9 cellular contexts compared by ENCODE assay signal in the genomic region with DNA sequence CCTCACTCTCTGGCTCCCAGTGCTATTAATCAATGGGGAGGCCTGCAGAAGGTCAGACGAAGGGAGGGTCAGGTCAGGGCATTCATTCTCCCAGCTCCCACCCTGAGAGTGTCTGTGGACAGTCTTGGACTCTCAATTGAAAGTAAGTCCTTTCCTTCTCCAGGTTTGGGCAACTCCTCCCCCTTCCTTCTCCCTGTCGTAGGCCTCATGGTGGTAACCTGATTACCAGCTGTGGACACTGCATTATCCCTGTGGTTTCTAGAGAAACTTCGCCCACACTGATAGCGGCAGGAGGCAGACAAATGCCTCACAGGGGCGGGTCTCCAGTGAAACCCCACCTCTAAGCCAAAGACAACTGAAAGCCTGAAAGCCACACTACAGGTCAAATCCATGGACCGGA. TPM values are rescaled to one million over a fixed set of nuclear protein-coding genes. Genes with fewer than 3 reads are reported as not detected.
DNase-seq lines count a peak whose midpoint lies in the region; ATAC-seq and TF ChIP-seq lines count a peak whose summit lies in the region.
"Had no signal": no experiment of that assay in that cellular context is flagged by ENCODE, and none has a peak within 500 bp of the region (broad histone marks: within the 10 kb centered on the region; RNA-seq: fewer than 3 reads in every experiment).

No MANE protein-coding gene starts in this region.

- H3K9me3 ChIP-seq in CD8-positive, alpha-beta T cell (ENCODE audit: low read length): no peaks in the 10 kb centered on the region
- no peaks in the 10 kb centered on the region for H3K9me3 ChIP-seq in prostate gland

- intact Hi-C loops in CD8-positive, alpha-beta T cell (cut with DNase I, micrococcal nuclease): loop anchor here in 1 of 2 experiments (5.0 kb wide), 1 partner anchor 35 kb away; no protein-coding TSS in a partner anchor
- intact Hi-C loops in prostate gland (cut with DNase I): no loop called here

- TF ChIP-seq POLR2A in prostate gland (IDR thresholded peaks at IDR 0.05): no peak

- peaks cover 93% of the 10 kb centered on the region for H3K4me1 Mint-ChIP-seq in CD8-positive, alpha-beta T cell (ENCODE audit: low read depth)
- H3K4me1 Mint-ChIP-seq in activated T-cell treated with anti-CD3 and anti-CD28 coated beads, Interleukin-2, amount 50 U/mL, for 72 hours (ENCODE audit: low read depth): peaks cover 97% of the 10 kb centered on the region
- peaks cover 49% of the 10 kb centered on the region for H3K4me1 Mint-ChIP-seq in mesothelial cell of epicardium

- H3K4me3 Mint-ChIP-seq in CD8-positive, alpha-beta T cell: peak overlapping the region; percentile 66
- peak overlapping the region; percentile 67 to 80 for H3K4me3 Mint-ChIP-seq in activated T-cell treated with anti-CD3 and anti-CD28 coated beads, Interleukin-2, amount 50 U/mL, for 72 hours
- no peak overlapping the region for H3K4me3 Mint-ChIP-seq in mesothelial cell of epicardium

- POLR2A ChIA-PET in CD8-positive, alpha-beta T cell (lab: Charles Lee): interaction anchor here (1.8 kb wide), 1 partner anchor 9 kb away, joined by 9 read pairs; no protein-coding TSS in a partner anchor

- CTCF ChIA-PET in CD8-positive, alpha-beta T cell (lab: Charles Lee): interaction anchor here (0.6 to 3.4 kb wide), 4 partner anchors 11 to 42 kb away, joined by 3 to 21 read pairs (median 8); no protein-coding TSS in a partner anchor

- DNase-seq in CD8-positive, alpha-beta T cell: no peak
- DNase-seq in HT-29 (ENCODE audit: low spot score) (peak; percentile 45), mesothelial cell of epicardium (ENCODE audit: low spot score in 2 of 2, unreplicated experiment in 2 of 2) (no peak), NCI-H510A (lab: John Stamatoyannopoulos, UW) (no peak), foreskin keratinocyte (no peak), prostate gland (ENCODE audit: low spot score) (no peak)
- peak in 1 of 2 donors; percentile 44 for DNase-seq in activated T-cell treated with anti-CD3 and anti-CD28 coated beads, Interleukin-2, amount 50 U/mL, for 72 hours
- DNase-seq: Right ventricle myocardium superior had no signal

- no peaks in the 10 kb centered on the region for H3K9me3 Mint-ChIP-seq in CD8-positive, alpha-beta T cell
- no peaks in the 10 kb centered on the region for H3K9me3 Mint-ChIP-seq in activated T-cell treated with anti-CD3 and anti-CD28 coated beads, Interleukin-2, amount 50 U/mL, for 72 hours
- H3K9me3 Mint-ChIP-seq in mesothelial cell of epicardium: no peaks in the 10 kb centered on the region

- no peak for TF ChIP-seq CTCF in CD8-positive, alpha-beta T cell (IDR thresholded peaks at IDR 0.05)
- TF ChIP-seq CTCF in mesothelial cell of epicardium (IDR thresholded peaks at IDR 0.05; ENCODE audit: unreplicated experiment) (no peak), foreskin keratinocyte (conservative IDR thresholded peaks at IDR 0.05) (no peak), prostate gland (IDR thresholded peaks at IDR 0.05) (no peak)

- H3K4me3 ChIP-seq in CD8-positive, alpha-beta T cell (ENCODE audit: low read depth, low read length): peak overlapping the region; percentile 1
- no peak overlapping the region for H3K4me3 ChIP-seq in prostate gland

- H3K27me3 Mint-ChIP-seq in CD8-positive, alpha-beta T cell (ENCODE audit: low read depth): no peaks in the 10 kb centered on the region
- H3K27me3 Mint-ChIP-seq in activated T-cell treated with anti-CD3 and anti-CD28 coated beads, Interleukin-2, amount 50 U/mL, for 72 hours (ENCODE audit: low read depth): no peaks in the 10 kb centered on the region
- no peaks in the 10 kb centered on the region for H3K27me3 Mint-ChIP-seq in mesothelial cell of epicardium (ENCODE audit: low read depth)

- no peaks in the 10 kb centered on the region for H3K27me3 ChIP-seq in CD8-positive, alpha-beta T cell (ENCODE audit: insufficient read depth, low read length)
- H3K27me3 ChIP-seq in foreskin keratinocyte: no peaks in the 10 kb centered on the region
- no peaks in the 10 kb centered on the region for H3K27me3 ChIP-seq in prostate gland (replicated peaks; ENCODE audit: insufficient read depth)

- peaks cover 82% of the 10 kb centered on the region for H3K4me1 ChIP-seq in CD8-positive, alpha-beta T cell (ENCODE audit: insufficient read depth, low read length)
- no peaks in the 10 kb centered on the region for H3K4me1 ChIP-seq in foreskin keratinocyte
- H3K4me1 ChIP-seq in prostate gland (replicated peaks): peaks cover 3% of the 10 kb centered on the region

- no peaks in the 10 kb centered on the region for H3K36me3 ChIP-seq in CD8-positive, alpha-beta T cell (ENCODE audit: insufficient read depth, low read length)
- H3K36me3 ChIP-seq in prostate gland: no peaks in the 10 kb centered on the region

- H3K36me3 Mint-ChIP-seq in CD8-positive, alpha-beta T cell: no peaks in the 10 kb centered on the region
- H3K36me3 Mint-ChIP-seq in activated T-cell treated with anti-CD3 and anti-CD28 coated beads, Interleukin-2, amount 50 U/mL, for 72 hours (ENCODE audit: insufficient read depth in 2 of 2): peaks cover 0 to 2% of the 10 kb centered on the region in 2 donors
- H3K36me3 Mint-ChIP-seq in mesothelial cell of epicardium: peaks cover 1% of the 10 kb centered on the region

- H3K27ac ChIP-seq in CD8-positive, alpha-beta T cell (ENCODE audit: low read depth, low read length): no peak overlapping the region
- H3K27ac ChIP-seq in foreskin keratinocyte: no peak overlapping the region
- no peak overlapping the region for H3K27ac ChIP-seq in prostate gland

- peak overlapping the region; percentile 87 for H3K27ac Mint-ChIP-seq in CD8-positive, alpha-beta T cell
- H3K27ac Mint-ChIP-seq in activated T-cell treated with anti-CD3 and anti-CD28 coated beads, Interleukin-2, amount 50 U/mL, for 72 hours: peak overlapping the region; percentile 64
- H3K27ac Mint-ChIP-seq in mesothelial cell of epicardium: peak overlapping the region; percentile 84

- ATAC-seq in CD8-positive, alpha-beta T cell: no peak
- peak; percentile 44 to 61 for ATAC-seq in activated T-cell treated with anti-CD3 and anti-CD28 coated beads, Interleukin-2, amount 50 U/mL, for 72 hours (replicated peaks in 1 of 2)
- no peak for ATAC-seq in foreskin keratinocyte
- ATAC-seq in GM18519 (IDR thresholded peaks at IDR 0.05; ENCODE audit: low FRiP score, unreplicated experiment): no peak

- WGBS in prostate gland: 71% methylated on average over 6 of the region's 6 CpGs

RNA-seq across cellular contexts. Expression of a gene that starts 57.7 kb away (rescaled TPM):
- total RNA-seq in CD8-positive, alpha-beta T cell: 10 to 100 TPM; 14.4 to 14.8 TPM
- 39.8 and 46.4 TPM in 2 replicates for total RNA-seq in HT-29 (2014; rRNA removed; shearing (Covaris generic))
- 10 to 100 TPM; 39.9 to 59.3 TPM for total RNA-seq in activated T-cell treated with anti-CD3 and anti-CD28 coated beads, Interleukin-2, amount 50 U/mL, for 72 hours
- 9.8 to 10.4 TPM (median 10.3 TPM) in 3 replicates for total RNA-seq in mesothelial cell of epicardium
- 12.3 and 13.2 TPM in 2 replicates for total RNA-seq in foreskin keratinocyte
- 11.8 and 15.2 TPM in 2 replicates for polyA plus RNA-seq in foreskin keratinocyte
- total RNA-seq in prostate gland: 10 to 100 TPM in 1 of 2 donors, 1 to 10 TPM in 1; 5.2 to 15.2 TPM

RNA-seq across cellular contexts. Expression of a gene that starts 58.6 kb away (rescaled TPM):
- total RNA-seq in CD8-positive, alpha-beta T cell: 10 to 100 TPM; 96.2 to 99.4 TPM
- 135 and 169 TPM in 2 replicates for total RNA-seq in HT-29 (2014; rRNA removed; shearing (Covaris generic))
- 100 to 1,000 TPM; 209 to 218 TPM for total RNA-seq in activated T-cell treated with anti-CD3 and anti-CD28 coated beads, Interleukin-2, amount 50 U/mL, for 72 hours
- 61.8 to 67.8 TPM (median 66.3 TPM) in 3 replicates for total RNA-seq in mesothelial cell of epicardium
- total RNA-seq in foreskin keratinocyte: 53.4 and 53.7 TPM in 2 replicates
- polyA plus RNA-seq in foreskin keratinocyte: 43.6 and 51.1 TPM in 2 replicates
- 10 to 100 TPM; 88.3 to 95.7 TPM for total RNA-seq in prostate gland

Comparison
In these comparisons a context has a peak if more than half of its experiments do, and no peak if none do; other contexts are left out.
1. ATAC-seq: peak in activated T-cell treated with anti-CD3 and anti-CD28 coated beads, Interleukin-2, amount 50 U/mL, for 72 hours (2 of 2); none in CD8-positive, alpha-beta T cell (single experiment), foreskin keratinocyte (single experiment) and GM18519 (single experiment).
2. Peak in every context shown above with its lines, with median percentiles within 50 percentile points of each other: H3K27ac Mint-ChIP-seq.